ENCODE assay signal across 1 cellular context in the genomic region with DNA sequence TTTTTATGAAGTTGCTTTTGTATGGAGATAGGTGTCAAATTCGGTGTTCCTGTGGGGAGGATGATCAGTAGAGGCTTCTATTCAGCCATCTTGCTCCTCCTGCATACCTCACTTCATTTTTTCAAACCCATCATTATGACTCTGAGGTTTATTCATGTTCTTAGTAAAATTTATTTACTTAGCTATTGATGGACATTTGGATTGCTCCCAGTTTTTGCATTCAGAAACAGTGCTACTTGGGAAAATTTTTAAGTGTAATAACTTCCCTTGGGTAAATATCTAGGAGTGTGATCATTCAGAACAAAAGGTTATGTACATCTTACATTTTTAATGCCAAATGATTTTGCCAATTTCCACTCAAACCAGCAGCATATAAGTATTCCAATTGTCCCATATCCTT.
TF ChIP-seq lines count a peak whose summit lies in the region.

No MANE protein-coding gene starts in this region.

TF ChIP-seq in H1, 55 proteins besides CTCF, POLR2A, EP300 and RAD21:
- TF ChIP-seq TBP (IDR thresholded peaks at IDR 0.05; ENCODE audit: low read depth, low read length) (0 out of 2 replicates have a peak, but pooled peaks have one; percentile 5), SUZ12 (IDR thresholded peaks at IDR 0.05; ENCODE audit: low read length) (no peak), CTBP2 (IDR thresholded peaks at IDR 0.05; ENCODE audit: borderline replicate concordance, insufficient read depth, insufficient read length, low read length) (no peak), ASH2L (IDR thresholded peaks at IDR 0.05; ENCODE audit: low read length) (peak; percentile 6)
- TF ChIP-seq, protein P1, sequence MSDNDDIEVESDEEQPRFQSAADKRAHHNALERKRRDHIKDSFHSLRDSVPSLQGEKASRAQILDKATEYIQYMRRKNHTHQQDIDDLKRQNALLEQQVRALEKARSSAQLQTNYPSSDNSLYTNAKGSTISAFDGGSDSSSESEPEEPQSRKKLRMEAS (IDR thresholded peaks at IDR 0.05) = no peak
